Comparison of ENCODE assay signal across 8 cellular contexts in the genomic region with DNA sequence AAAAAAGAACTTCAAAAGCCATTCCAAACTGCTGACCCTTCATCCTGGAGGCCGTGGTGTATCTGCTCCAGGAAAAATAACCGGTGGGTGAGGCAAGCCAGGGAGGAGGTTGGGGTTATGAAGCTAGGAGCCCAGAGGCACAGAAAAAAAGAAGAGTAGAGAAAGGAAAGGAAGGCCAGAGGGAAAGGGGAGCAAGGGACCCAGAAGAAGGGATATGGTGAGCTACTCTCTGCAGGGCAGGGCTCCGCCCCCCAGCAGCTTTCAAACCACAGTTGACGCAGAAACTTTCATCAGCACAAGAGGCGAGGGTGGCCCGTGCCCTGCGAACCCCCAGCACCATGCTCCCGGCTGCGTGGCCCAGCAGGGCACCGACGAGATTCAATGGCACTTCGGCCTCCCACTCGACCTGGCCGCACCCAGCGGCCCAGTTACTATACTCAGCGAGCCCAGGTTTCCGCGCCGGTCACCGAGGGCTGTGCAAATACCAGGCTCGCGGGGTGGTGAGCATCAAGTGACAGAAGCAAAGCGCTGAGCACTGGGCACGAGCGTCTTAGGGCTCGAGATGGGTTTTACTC. TPM values are rescaled to one million over a fixed set of nuclear protein-coding genes. Genes with fewer than 3 reads are reported as not detected.
DNase-seq lines count a peak whose midpoint lies in the region; ATAC-seq and TF ChIP-seq lines count a peak whose summit lies in the region.

No MANE protein-coding gene starts in this region.

- DNase-seq in Daoy (ENCODE audit: low read depth): peak; percentile 59
- peak; percentile 40 for DNase-seq in HPDE6-E6E7 (ENCODE audit: extremely low spot score)
- peak; percentile 83 for DNase-seq in activated naive CD8-positive, alpha-beta T cell treated with anti-CD3 and anti-CD28 coated beads for 36 hours
- peak; percentile 55 for DNase-seq in left ventricle myocardium superior
- DNase-seq in retinal pigment epithelial cell (ENCODE audit: low read depth): no peak
- DNase-seq in SHP77 treated with DMSO at 0.1 percent for 48 hours (lab: John Stamatoyannopoulos, UW): no peak

- peaks cover 48% of the 10 kb centered on the region for H3K4me1 Mint-ChIP-seq in activated naive CD8-positive, alpha-beta T cell treated with anti-CD3 and anti-CD28 coated beads for 36 hours

- no peak for TF ChIP-seq CTCF in retinal pigment epithelial cell (conservative IDR thresholded peaks at IDR 0.05; ENCODE audit: low read depth, low read length)

- ATAC-seq in GM21360 (IDR thresholded peaks at IDR 0.05; ENCODE audit: unreplicated experiment) (peak; percentile 68), SK-N-SH treated with all-trans-retinoic acid at 6 μM for 48 hours (peak; percentile 82), left ventricle myocardium superior (peak; percentile 66)

- no peaks in the 10 kb centered on the region for H3K9me3 Mint-ChIP-seq in activated naive CD8-positive, alpha-beta T cell treated with anti-CD3 and anti-CD28 coated beads for 36 hours

- peak overlapping the region; percentile 99 for H3K27ac Mint-ChIP-seq in activated naive CD8-positive, alpha-beta T cell treated with anti-CD3 and anti-CD28 coated beads for 36 hours

- intact Hi-C loops in left ventricle myocardium superior (cut with micrococcal nuclease): no loop called here

- peaks cover 47% of the 10 kb centered on the region for H3K36me3 Mint-ChIP-seq in activated naive CD8-positive, alpha-beta T cell treated with anti-CD3 and anti-CD28 coated beads for 36 hours

- H3K4me3 Mint-ChIP-seq in activated naive CD8-positive, alpha-beta T cell treated with anti-CD3 and anti-CD28 coated beads for 36 hours: peak overlapping the region; percentile 96

- H3K27me3 Mint-ChIP-seq in activated naive CD8-positive, alpha-beta T cell treated with anti-CD3 and anti-CD28 coated beads for 36 hours: peaks cover 3% of the 10 kb centered on the region

- peak overlapping the region; percentile 55 for H3K4me3 ChIP-seq in retinal pigment epithelial cell (ENCODE audit: low read length)

TF ChIP-seq in SK-N-SH treated with all-trans-retinoic acid at 6 μM for 48 hours, 23 proteins besides CTCF, POLR2A, EP300 and RAD21:
- TF ChIP-seq ESRRG (CRISPR knock-in tag; IDR thresholded peaks at IDR 0.05) (no peak), TSHZ2 (CRISPR knock-in tag; IDR thresholded peaks at IDR 0.05) (no peak), OSR1 (CRISPR knock-in tag; IDR thresholded peaks at IDR 0.05) (no peak), ZC3H10 (CRISPR knock-in tag; IDR thresholded peaks at IDR 0.05) (no peak), SNAI2 (CRISPR knock-in tag; IDR thresholded peaks at IDR 0.05) (no peak), TOX (CRISPR knock-in tag; IDR thresholded peaks at IDR 0.05; ENCODE audit: borderline replicate concordance) (no peak), ISL1 (CRISPR knock-in tag; IDR thresholded peaks at IDR 0.05) (no peak), PPARA (CRISPR knock-in tag; IDR thresholded peaks at IDR 0.05; ENCODE audit: borderline replicate concordance) (no peak), ZFP3 (CRISPR knock-in tag; IDR thresholded peaks at IDR 0.05) (no peak), PATZ1 (CRISPR knock-in tag; IDR thresholded peaks at IDR 0.05; ENCODE audit: borderline replicate concordance) (no peak), ZFP30 (CRISPR knock-in tag; IDR thresholded peaks at IDR 0.05) (no peak), TCF4 (CRISPR knock-in tag; IDR thresholded peaks at IDR 0.05; ENCODE audit: borderline replicate concordance) (no peak)
- TF ChIP-seq, protein P1, sequence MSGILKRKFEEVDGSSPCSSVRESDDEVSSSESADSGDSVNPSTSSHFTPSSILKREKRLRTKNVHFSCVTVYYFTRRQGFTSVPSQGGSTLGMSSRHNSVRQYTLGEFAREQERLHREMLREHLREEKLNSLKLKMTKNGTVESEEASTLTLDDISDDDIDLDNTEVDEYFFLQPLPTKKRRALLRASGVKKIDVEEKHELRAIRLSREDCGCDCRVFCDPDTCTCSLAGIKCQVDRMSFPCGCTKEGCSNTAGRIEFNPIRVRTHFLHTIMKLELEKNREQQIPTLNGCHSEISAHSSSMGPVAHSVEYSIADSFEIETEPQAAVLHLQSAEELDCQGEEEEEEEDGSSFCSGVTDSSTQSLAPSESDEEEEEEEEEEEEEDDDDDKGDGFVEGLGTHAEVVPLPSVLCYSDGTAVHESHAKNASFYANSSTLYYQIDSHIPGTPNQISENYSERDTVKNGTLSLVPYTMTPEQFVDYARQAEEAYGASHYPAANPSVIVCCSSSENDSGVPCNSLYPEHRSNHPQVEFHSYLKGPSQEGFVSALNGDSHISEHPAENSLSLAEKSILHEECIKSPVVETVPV (CRISPR knock-in tag; IDR thresholded peaks at IDR 0.05): no peak
- TF ChIP-seq, protein P2, sequence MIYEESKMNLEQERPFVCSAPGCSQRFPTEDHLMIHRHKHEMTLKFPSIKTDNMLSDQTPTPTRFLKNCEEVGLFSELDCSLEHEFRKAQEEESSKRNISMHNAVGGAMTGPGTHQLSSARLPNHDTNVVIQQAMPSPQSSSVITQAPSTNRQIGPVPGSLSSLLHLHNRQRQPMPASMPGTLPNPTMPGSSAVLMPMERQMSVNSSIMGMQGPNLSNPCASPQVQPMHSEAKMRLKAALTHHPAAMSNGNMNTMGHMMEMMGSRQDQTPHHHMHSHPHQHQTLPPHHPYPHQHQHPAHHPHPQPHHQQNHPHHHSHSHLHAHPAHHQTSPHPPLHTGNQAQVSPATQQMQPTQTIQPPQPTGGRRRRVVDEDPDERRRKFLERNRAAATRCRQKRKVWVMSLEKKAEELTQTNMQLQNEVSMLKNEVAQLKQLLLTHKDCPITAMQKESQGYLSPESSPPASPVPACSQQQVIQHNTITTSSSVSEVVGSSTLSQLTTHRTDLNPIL (CRISPR knock-in tag; IDR thresholded peaks at IDR 0.05; ENCODE audit: low read depth): no peak

RNA-seq across cellular contexts. Expression of gene MCM6, which starts 0.7 kb away (rescaled TPM):
- 18.5 and 22.7 TPM in 2 replicates for total RNA-seq in Daoy (2014; rRNA removed; shearing (Covaris generic))
- total RNA-seq in activated naive CD8-positive, alpha-beta T cell treated with anti-CD3 and anti-CD28 coated beads for 36 hours: 100 to 1,000 TPM; 229 to 232 TPM
- total RNA-seq in left ventricle myocardium superior: 4.1 TPM

RNA-seq across cellular contexts. Expression of gene LCT, which starts 38.6 kb away (rescaled TPM):
- 0.40 TPM in 1 of 2 replicates, not detected in the other for total RNA-seq in Daoy (2014; rRNA removed; shearing (Covaris generic))
- under 1 TPM; 0.31 to 0.34 TPM for total RNA-seq in activated naive CD8-positive, alpha-beta T cell treated with anti-CD3 and anti-CD28 coated beads for 36 hours
- total RNA-seq in left ventricle myocardium superior: not detected

Comparison
In these comparisons a context has a peak if more than half of its experiments do, and no peak if none do; other contexts are left out.
1. DNase-seq: peak in Daoy (single experiment), HPDE6-E6E7 (single experiment), activated naive CD8-positive, alpha-beta T cell treated with anti-CD3 and anti-CD28 coated beads for 36 hours (single experiment) and left ventricle myocardium superior (single experiment); none in retinal pigment epithelial cell (single experiment) and SHP77 treated with DMSO at 0.1 percent for 48 hours (single experiment).
2. Peak in every context shown above with its lines, with median percentiles within 50 percentile points of each other: ATAC-seq.